ENCODE assay signal across 14 cellular contexts in genomic region chr12:78759387-78759786, GRCh38.
A peak's percentile ranks its signal among the peaks of the same experiment; 100 is the strongest.
DNase-seq lines count a peak whose midpoint lies in the region; ATAC-seq and TF ChIP-seq lines count a peak whose summit lies in the region.
"Had no signal": no experiment of that assay in that cellular context is flagged by ENCODE, and none has a peak within 500 bp of the region (broad histone marks: within the 10 kb centered on the region; RNA-seq: fewer than 3 reads in every experiment).

No MANE protein-coding gene starts in this region.

- no peak for ATAC-seq in GM21515 (IDR thresholded peaks at IDR 0.05; ENCODE audit: unreplicated experiment)
- ATAC-seq in GM19023 (IDR thresholded peaks at IDR 0.05; ENCODE audit: unreplicated experiment) = no peak
- ATAC-seq: activated CD8-positive, alpha-beta memory T cell treated with anti-CD3 and anti-CD28 coated beads, Interleukin-2, amount 10 ng/mL, durations not matched to agents 7 days and 5 days; stimulated activated memory B cell treated with anti-CD40 and anti-IgM and Interleukin-4, amounts not matched to agents 10 μg/mL and 1 μg/mL and 100 μg/mL, for 72 hours had no signal

- peak overlapping the region; percentile 26 for H2AFZ ChIP-seq in osteoblast (ENCODE audit: low read length)

- H3K9me3 ChIP-seq in osteoblast (ENCODE audit: low read depth, low read length) = no peaks in the 10 kb centered on the region
- no peaks in the 10 kb centered on the region for H3K9me3 ChIP-seq in prostate gland
- H3K9me3 ChIP-seq: adrenal gland had no signal

- no peak for TF ChIP-seq POLR2A in prostate gland (IDR thresholded peaks at IDR 0.05)

- H3K36me3 ChIP-seq in osteoblast (ENCODE audit: insufficient read depth, low read length) (no peaks in the 10 kb centered on the region), prostate gland (no peaks in the 10 kb centered on the region)
- H3K36me3 ChIP-seq: adrenal gland had no signal

- H3K27me3 ChIP-seq in osteoblast (ENCODE audit: insufficient read depth, low read length) = no peaks in the 10 kb centered on the region
- no peaks in the 10 kb centered on the region for H3K27me3 ChIP-seq in prostate gland (replicated peaks; ENCODE audit: insufficient read depth)
- H3K27me3 ChIP-seq: adrenal gland had no signal

- no peak for TF ChIP-seq CTCF in epithelial cell of esophagus (IDR thresholded peaks at IDR 0.05; ENCODE audit: insufficient read depth, low read depth, low read length, missing control alignments)
- no peak for TF ChIP-seq CTCF in osteoblast (IDR thresholded peaks at IDR 0.05; ENCODE audit: extremely low read depth, low read depth, low read length)
- TF ChIP-seq CTCF in prostate gland (IDR thresholded peaks at IDR 0.05) = no peak

- DNase-seq in GM04504 (ENCODE audit: low read depth) = peak; percentile 15
- DNase-seq in NCI-H69 (lab: John Stamatoyannopoulos, UW) = peak; percentile 25
- DNase-seq in epithelial cell of esophagus (ENCODE audit: low read depth) = peak; percentile 19
- DNase-seq in osteoblast (ENCODE audit: insufficient read length, low spot score, missing footprints) = no peak
- no peak for DNase-seq in posterior cingulate gyrus
- DNase-seq in prostate gland (ENCODE audit: low spot score) = no peak
- DNase-seq: activated CD8-positive, alpha-beta memory T cell treated with anti-CD3 and anti-CD28 coated beads, Interleukin-2, amount 10 ng/mL, durations not matched to agents 7 days and 5 days; adrenal gland; immature natural killer cell; NCI-H146; T-helper 9 cell had no signal

- no peaks in the 10 kb centered on the region for H3K4me1 ChIP-seq in osteoblast (ENCODE audit: insufficient read depth, low read length)
- no peaks in the 10 kb centered on the region for H3K4me1 ChIP-seq in prostate gland (replicated peaks)
- H3K4me1 ChIP-seq: adrenal gland had no signal

- no peaks in the 10 kb centered on the region for H3K79me2 ChIP-seq in osteoblast (ENCODE audit: insufficient read depth, low read length)

- H3K27ac ChIP-seq in osteoblast (ENCODE audit: low read depth, low read length) (no peak overlapping the region), prostate gland (no peak overlapping the region)
- H3K27ac ChIP-seq: adrenal gland had no signal

- intact Hi-C loops in posterior cingulate gyrus (cut with DNase I) = no loop called here
- intact Hi-C loops in prostate gland (cut with DNase I) = no loop called here

- no peaks in the 10 kb centered on the region for H4K20me1 ChIP-seq in osteoblast (ENCODE audit: insufficient read depth, low read length)

- 60% methylated on average over 4 of the region's 4 CpGs for WGBS in prostate gland

- H3K4me2 ChIP-seq in osteoblast (ENCODE audit: insufficient read depth, low read length) = no peak overlapping the region

- H3K4me3 ChIP-seq in epithelial cell of esophagus (ENCODE audit: low read length) (no peak overlapping the region), osteoblast (ENCODE audit: insufficient read depth, low read length) (no peak overlapping the region), prostate gland (no peak overlapping the region)
- H3K4me3 ChIP-seq: adrenal gland had no signal

Comparison
In these comparisons a context has a peak if more than half of its experiments do, and no peak if none do; other contexts are left out.
1. DNase-seq: peak in GM04504 (single experiment), NCI-H69 (single experiment) and epithelial cell of esophagus (single experiment); none in osteoblast (single experiment), posterior cingulate gyrus (0 of 10) and prostate gland (single experiment).